ENCODE assay signal across 12 cellular contexts in genomic region chr10:79491171-79491835, GRCh38. TPM values are rescaled to one million over a fixed set of nuclear protein-coding genes. Genes with fewer than 3 reads are reported as not detected.
DNase-seq lines count a peak whose midpoint lies in the region; ATAC-seq and TF ChIP-seq lines count a peak whose summit lies in the region.
"Had no signal": no experiment of that assay in that cellular context is flagged by ENCODE, and none has a peak within 500 bp of the region (broad histone marks: within the 10 kb centered on the region; RNA-seq: fewer than 3 reads in every experiment).

No MANE protein-coding gene starts in this region.

- H3K4me2 ChIP-seq in OCI-LY1 (ENCODE audit: low read length) = no peak overlapping the region
- no peak overlapping the region for H3K4me2 ChIP-seq in hepatocyte

- no peaks in the 10 kb centered on the region for H3K9me2 ChIP-seq in OCI-LY1 (ENCODE audit: low read depth, low read length)
- H3K9me2 ChIP-seq in hepatocyte (replicated peaks; ENCODE audit: insufficient read depth) = no peaks in the 10 kb centered on the region

- no peak for ATAC-seq in GM18498 (IDR thresholded peaks at IDR 0.05; ENCODE audit: unreplicated experiment)
- ATAC-seq in activated CD8-positive, alpha-beta memory T cell treated with anti-CD3 and anti-CD28 coated beads, Interleukin-2, amount 10 ng/mL, durations not matched to agents 7 days and 5 days = no peak
- ATAC-seq: stimulated activated naive CD8-positive, alpha-beta T cell treated with anti-CD3 and anti-CD28 coated beads, Interleukin-15, Interleukin-2, amounts not matched to agents 100 U/mL and 50 U/mL, for 24 hours had no signal

- no peak overlapping the region for H3K4me3 Mint-ChIP-seq in activated CD8-positive, alpha-beta memory T cell treated with anti-CD3 and anti-CD28 coated beads, Interleukin-2, amount 10 ng/mL, durations not matched to agents 7 days and 5 days
- H3K4me3 Mint-ChIP-seq: naive B cell had no signal

- no peaks in the 10 kb centered on the region for H3K27me3 ChIP-seq in A673 (replicated peaks; ENCODE audit: insufficient read depth, low read depth, low read length, poor library complexity)
- 0 out of 2 replicates have a peak, but pooled peaks cover 4% of the 10 kb centered on the region for H3K27me3 ChIP-seq in OCI-LY1 (ENCODE audit: insufficient read depth, low read length)
- no peaks in the 10 kb centered on the region for H3K27me3 ChIP-seq in hepatocyte
- H3K27me3 ChIP-seq: SJSA1 had no signal

- H2AFZ ChIP-seq in OCI-LY1 (ENCODE audit: low read length) (no peak overlapping the region), hepatocyte (no peak overlapping the region)

- DNase-seq in A673 (ENCODE audit: low spot score) (no peak), hepatocyte (ENCODE audit: low spot score) (no peak), pons (ENCODE audit: low spot score) (no peak), GM13976 (ENCODE audit: low spot score) (no peak)
- DNase-seq in activated CD8-positive, alpha-beta memory T cell treated with anti-CD3 and anti-CD28 coated beads, Interleukin-2, amount 10 ng/mL, durations not matched to agents 7 days and 5 days = no peak
- DNase-seq: activated naive CD4-positive, alpha-beta T cell treated with anti-CD3 and anti-CD28 coated beads, Interleukin-2, amount 50 U/mL, for 16 hours; naive B cell; stimulated activated naive CD8-positive, alpha-beta T cell treated with anti-CD3 and anti-CD28 coated beads, Interleukin-15, Interleukin-2, amounts not matched to agents 100 U/mL and 50 U/mL, for 24 hours had no signal

- H3K4me3 ChIP-seq in A673 (ENCODE audit: low read depth, low read length, poor library complexity, severe bottlenecking) (no peak overlapping the region), OCI-LY1 (ENCODE audit: low read depth, low read length, poor library complexity, severe bottlenecking) (no peak overlapping the region), hepatocyte (no peak overlapping the region)
- H3K4me3 ChIP-seq: SJSA1 had no signal

- no peaks in the 10 kb centered on the region for H3K9me3 Mint-ChIP-seq in activated CD8-positive, alpha-beta memory T cell treated with anti-CD3 and anti-CD28 coated beads, Interleukin-2, amount 10 ng/mL, durations not matched to agents 7 days and 5 days (ENCODE audit: low read depth)
- H3K9me3 Mint-ChIP-seq: naive B cell had no signal

- H3K79me2 ChIP-seq in OCI-LY1 (ENCODE audit: insufficient read depth, low read length) (no peaks in the 10 kb centered on the region), hepatocyte (no peaks in the 10 kb centered on the region)

- no peak overlapping the region for H3K9ac ChIP-seq in OCI-LY1 (ENCODE audit: low read length)

- TF ChIP-seq CTCF in A673 (conservative IDR thresholded peaks at IDR 0.05; ENCODE audit: low read depth, low read length) (0 out of 2 replicates have a peak, but pooled peaks have one; percentile 14), GM12874 (IDR thresholded peaks at IDR 0.05; ENCODE audit: insufficient read depth, low read depth, low read length) (peak; percentile 9; the same call in 1 of the 2 replicates), OCI-LY1 (IDR thresholded peaks at IDR 0.05; ENCODE audit: low read length) (peak; percentile 38; the same call in 1 of the 2 replicates), hepatocyte (IDR thresholded peaks at IDR 0.05; ENCODE audit: poor library complexity) (peak; percentile 24), GM13976 (IDR thresholded peaks at IDR 0.05; ENCODE audit: borderline replicate concordance, control extremely low read depth, extremely low read depth, insufficient read depth, missing control alignments) (no peak)

- BruUV-seq in A673 (replicated peaks; lab: Mats Ljungman, UMichigan) = no TSS peak

- H3K27ac ChIP-seq in A673 (ENCODE audit: low read depth, low read length, poor library complexity, severe bottlenecking) = no peak overlapping the region
- no peak overlapping the region for H3K27ac ChIP-seq in OCI-LY1 (ENCODE audit: low read depth, low read length, poor library complexity, severe bottlenecking)
- H3K27ac ChIP-seq in hepatocyte = peak overlapping the region; percentile 57
- H3K27ac ChIP-seq: SJSA1 had no signal

- H3K9me3 ChIP-seq in A673 (ENCODE audit: low read depth, low read length, poor library complexity, severe bottlenecking) = no peaks in the 10 kb centered on the region
- no peaks in the 10 kb centered on the region for H3K9me3 ChIP-seq in OCI-LY1 (ENCODE audit: low read length)
- no peaks in the 10 kb centered on the region for H3K9me3 ChIP-seq in hepatocyte (ENCODE audit: low read depth)
- H3K9me3 ChIP-seq: SJSA1 had no signal

- WGBS in hepatocyte (ENCODE audit: low lambda C conversion rate, missing lambda C conversion rate) = 90% methylated on average over 5 of the region's 5 CpGs

- no peaks in the 10 kb centered on the region for H4K20me1 ChIP-seq in OCI-LY1 (ENCODE audit: insufficient read depth, low read length)
- no peaks in the 10 kb centered on the region for H4K20me1 ChIP-seq in hepatocyte (ENCODE audit: insufficient read depth, poor library complexity, severe bottlenecking)

- H3F3A ChIP-seq in OCI-LY1 (ENCODE audit: insufficient read depth, low read length) = no peaks in the 10 kb centered on the region

- no peaks in the 10 kb centered on the region for H3K36me3 Mint-ChIP-seq in activated CD8-positive, alpha-beta memory T cell treated with anti-CD3 and anti-CD28 coated beads, Interleukin-2, amount 10 ng/mL, durations not matched to agents 7 days and 5 days
- H3K36me3 Mint-ChIP-seq: naive B cell had no signal

- intact Hi-C loops in A673 (cut with micrococcal nuclease; ENCODE audit: unreplicated experiment) = no loop called here

- CTCF ChIA-PET in A673 (lab: Charles Lee) = interaction anchor here (1.2 kb wide), 1 partner anchor 117 kb away, joined by 8 read pairs; no protein-coding TSS in a partner anchor
- CTCF ChIA-PET in activated CD8-positive, alpha-beta memory T cell treated with anti-CD3 and anti-CD28 coated beads, Interleukin-2, amount 10 ng/mL, durations not matched to agents 7 days and 5 days (lab: Charles Lee) = interaction anchor here (1.5 kb wide), 1 partner anchor 24 kb away, joined by 3 read pairs; no protein-coding TSS in a partner anchor

- POLR2A ChIA-PET in A673 (lab: Charles Lee; ENCODE audit: low non-redundant PET) = no interaction called here

- in situ Hi-C loops in GM13976 (cut with MboI; ENCODE audit: low sequenced_read_pairs, unreplicated experiment) = no loop called here

- H3K27me3 Mint-ChIP-seq in activated CD8-positive, alpha-beta memory T cell treated with anti-CD3 and anti-CD28 coated beads, Interleukin-2, amount 10 ng/mL, durations not matched to agents 7 days and 5 days = peaks cover 22% of the 10 kb centered on the region

- H3K36me3 ChIP-seq in A673 (ENCODE audit: insufficient read depth, low read length, poor library complexity, severe bottlenecking) = no peaks in the 10 kb centered on the region
- no peaks in the 10 kb centered on the region for H3K36me3 ChIP-seq in OCI-LY1 (ENCODE audit: insufficient read depth, low read length)
- no peaks in the 10 kb centered on the region for H3K36me3 ChIP-seq in hepatocyte (replicated peaks; ENCODE audit: insufficient read depth, low read depth)
- H3K36me3 ChIP-seq: SJSA1 had no signal

- no peak overlapping the region for H3K27ac Mint-ChIP-seq in activated CD8-positive, alpha-beta memory T cell treated with anti-CD3 and anti-CD28 coated beads, Interleukin-2, amount 10 ng/mL, durations not matched to agents 7 days and 5 days

- H3K4me1 ChIP-seq in A673 (ENCODE audit: insufficient read depth, low read length, poor library complexity, severe bottlenecking) (no peaks in the 10 kb centered on the region), OCI-LY1 (ENCODE audit: insufficient read depth, low read length, severe bottlenecking) (no peaks in the 10 kb centered on the region), hepatocyte (ENCODE audit: insufficient read depth) (peaks cover 17% of the 10 kb centered on the region)

- peaks cover 10% of the 10 kb centered on the region for H3K4me1 Mint-ChIP-seq in activated CD8-positive, alpha-beta memory T cell treated with anti-CD3 and anti-CD28 coated beads, Interleukin-2, amount 10 ng/mL, durations not matched to agents 7 days and 5 days

RNA-seq across cellular contexts. Expression of gene EIF5AL1, which starts 21.0 kb away (rescaled TPM):
- total RNA-seq in A673 (2021) (2.7 and 3.1 TPM in 2 replicates), hepatocyte (0.27 and 0.44 TPM in 2 replicates)
- polyA plus RNA-seq in hepatocyte = 1.5 and 1.6 TPM in 2 replicates
- total RNA-seq in activated CD8-positive, alpha-beta memory T cell treated with anti-CD3 and anti-CD28 coated beads, Interleukin-2, amount 10 ng/mL, durations not matched to agents 7 days and 5 days = 1 to 10 TPM; 1.1 to 1.8 TPM

RNA-seq across cellular contexts. Expression of gene ZCCHC24, which starts 45.9 kb away (rescaled TPM):
- total RNA-seq in A673 (2021) (9.8 and 17.9 TPM in 2 replicates), hepatocyte (18.3 and 20.1 TPM in 2 replicates)
- 14.5 and 20.6 TPM in 2 replicates for polyA plus RNA-seq in hepatocyte
- 1 to 10 TPM; 2.4 to 3.1 TPM for total RNA-seq in activated CD8-positive, alpha-beta memory T cell treated with anti-CD3 and anti-CD28 coated beads, Interleukin-2, amount 10 ng/mL, durations not matched to agents 7 days and 5 days
